15 cellular contexts compared by ENCODE assay signal in the genomic region with DNA sequence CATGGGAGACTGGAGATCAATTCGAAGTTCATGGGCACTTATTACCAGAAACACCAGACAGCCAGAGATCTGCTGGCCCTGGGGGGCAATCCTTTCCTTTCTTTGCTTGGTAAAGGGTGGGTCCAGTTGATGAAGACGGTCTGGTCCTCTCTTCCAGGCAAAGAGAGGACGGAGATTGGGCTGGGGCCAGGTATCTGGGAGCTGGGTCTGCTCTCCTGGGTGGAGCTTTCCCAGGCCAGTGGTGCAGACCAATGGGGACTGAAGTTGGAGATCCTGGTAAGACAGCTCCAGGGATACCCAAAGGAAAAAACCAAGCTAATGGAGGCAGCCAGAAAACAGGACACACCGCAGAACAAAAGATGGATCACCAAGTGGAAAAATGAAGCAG. TPM values are rescaled to one million over a fixed set of nuclear protein-coding genes. Genes with fewer than 3 reads are reported as not detected.
DNase-seq lines count a peak whose midpoint lies in the region; ATAC-seq and TF ChIP-seq lines count a peak whose summit lies in the region.
"Had no signal": no experiment of that assay in that cellular context is flagged by ENCODE, and none has a peak within 500 bp of the region (broad histone marks: within the 10 kb centered on the region; RNA-seq: fewer than 3 reads in every experiment).

No MANE protein-coding gene starts in this region.

- DNase-seq in BE2C = peak; percentile 56
- no peak for DNase-seq in SJSA1 (ENCODE audit: low read depth in 1 of 2, low spot score in 2 of 2)
- peak; percentile 52 for DNase-seq in fibroblast of the aortic adventitia (ENCODE audit: low read depth)
- DNase-seq in activated CD4-positive, alpha-beta T cell treated with anti-CD3 and anti-CD28 coated beads, Interleukin-2, amount 50 U/mL, for 1 hour = no peak
- no peak for DNase-seq in WERI-Rb-1
- DNase-seq: activated CD8-positive, alpha-beta T cell treated with anti-CD3 and anti-CD28 coated beads for 36 hours; activated gamma-delta T cell; naive B cell; NCI-H1048; NCI-H345; OCI-M1 had no signal

- no peaks in the 10 kb centered on the region for H3K27me3 ChIP-seq in BE2C
- no peaks in the 10 kb centered on the region for H3K27me3 ChIP-seq in SJSA1 (replicated peaks)
- no peaks in the 10 kb centered on the region for H3K27me3 ChIP-seq in skeletal muscle satellite cell (ENCODE audit: control insufficient read depth, insufficient read depth, low read length)
- no peaks in the 10 kb centered on the region for H3K27me3 ChIP-seq in WERI-Rb-1 (ENCODE audit: insufficient read depth, low read depth, severe bottlenecking)

- H3K9me3 ChIP-seq in BE2C (no peaks in the 10 kb centered on the region), SJSA1 (replicated peaks) (no peaks in the 10 kb centered on the region), skeletal muscle satellite cell (replicated peaks; ENCODE audit: low read length) (no peaks in the 10 kb centered on the region), WERI-Rb-1 (ENCODE audit: severe bottlenecking) (no peaks in the 10 kb centered on the region)

- TF ChIP-seq CTCF in BE2C (IDR thresholded peaks at IDR 0.05; ENCODE audit: low read depth, low read length) (no peak), fibroblast of the aortic adventitia (IDR thresholded peaks at IDR 0.05; ENCODE audit: insufficient read depth, low read length) (no peak), WERI-Rb-1 (IDR thresholded peaks at IDR 0.05; ENCODE audit: low read depth, low read length) (no peak)

- H3K27ac ChIP-seq in SJSA1 (peak overlapping the region; percentile 72), WERI-Rb-1 (no peak overlapping the region)

- H3K36me3 ChIP-seq in BE2C (peaks cover 5% of the 10 kb centered on the region; the same call in 1 of the 2 replicates), SJSA1 (peaks cover 17% of the 10 kb centered on the region), skeletal muscle satellite cell (ENCODE audit: insufficient read depth, low read length) (peaks cover 9% of the 10 kb centered on the region), WERI-Rb-1 (no peaks in the 10 kb centered on the region)

- peak overlapping the region; percentile 63 for H3K4me2 ChIP-seq in skeletal muscle satellite cell (ENCODE audit: low read length)

- H3K9ac ChIP-seq in skeletal muscle satellite cell (ENCODE audit: low read depth, low read length) = peak overlapping the region; percentile 66

- no peak for ATAC-seq in GM18867 (IDR thresholded peaks at IDR 0.05; ENCODE audit: unreplicated experiment)
- no peak for ATAC-seq in GM21786 (IDR thresholded peaks at IDR 0.05; ENCODE audit: unreplicated experiment)
- ATAC-seq: activated CD8-positive, alpha-beta T cell treated with anti-CD3 and anti-CD28 coated beads for 36 hours; esophagus mucosa had no signal

- H3K4me3 ChIP-seq in BE2C (ENCODE audit: low read depth, low read length) (peak overlapping the region; percentile 38), SJSA1 (no peak overlapping the region), fibroblast of the aortic adventitia (ENCODE audit: low read depth, low read length) (peak overlapping the region; percentile 37), skeletal muscle satellite cell (ENCODE audit: low read length) (peak overlapping the region; percentile 29), WERI-Rb-1 (ENCODE audit: low read depth, low read length) (no peak overlapping the region)

- H3K4me1 ChIP-seq in BE2C (peaks cover 17% of the 10 kb centered on the region), SJSA1 (replicated peaks) (peaks cover 20% of the 10 kb centered on the region), skeletal muscle satellite cell (ENCODE audit: control insufficient read depth, insufficient read depth, low read length) (peaks cover 32% of the 10 kb centered on the region)

RNA-seq across cellular contexts. Expression of a gene that starts 18.3 kb away (rescaled TPM):
- polyA plus RNA-seq in BE2C (2012; ENCODE audit: insufficient read depth, insufficient read length, low read depth) = 1.5 TPM
- total RNA-seq in SJSA1 (2014; rRNA removed; shearing (Covaris generic)) = 4.2 and 6.2 TPM in 2 replicates
- 7.5 and 14.8 TPM in 2 replicates for total RNA-seq in fibroblast of the aortic adventitia (ENCODE audit: low replicate concordance)
- total RNA-seq in skeletal muscle satellite cell (2012; rRNA removed) = 5.5 and 7.4 TPM in 2 replicates

RNA-seq across cellular contexts. Expression of a gene that starts 44.4 kb away (rescaled TPM):
- polyA plus RNA-seq in BE2C (2012; ENCODE audit: insufficient read depth, insufficient read length, low read depth) = 46.1 TPM
- total RNA-seq in SJSA1 (2014; rRNA removed; shearing (Covaris generic)) = 77.6 and 130 TPM in 2 replicates
- 27.3 and 47.8 TPM in 2 replicates for total RNA-seq in fibroblast of the aortic adventitia (ENCODE audit: low replicate concordance)
- 27.1 and 36.0 TPM in 2 replicates for total RNA-seq in skeletal muscle satellite cell (2012; rRNA removed)

Comparison
In these comparisons a context has a peak if more than half of its experiments do, and no peak if none do; other contexts are left out.
1. DNase-seq: peak in BE2C (single experiment) and fibroblast of the aortic adventitia (single experiment); none in SJSA1 (0 of 2), activated CD4-positive, alpha-beta T cell treated with anti-CD3 and anti-CD28 coated beads, Interleukin-2, amount 50 U/mL, for 1 hour (single experiment) and WERI-Rb-1 (single experiment).
2. H3K4me3 ChIP-seq: peak in BE2C (single experiment), fibroblast of the aortic adventitia (single experiment) and skeletal muscle satellite cell (single experiment); none in SJSA1 (single experiment) and WERI-Rb-1 (single experiment).